Comparison of ENCODE assay signal across 1 cellular context in genomic region chr21:38221594-38221993, GRCh38.
TF ChIP-seq lines count a peak whose summit lies in the region.

No MANE protein-coding gene starts in this region.

TF ChIP-seq in GM12878, 131 proteins besides CTCF, POLR2A, EP300 and RAD21 (continued from another document and continues in another):
- TF ChIP-seq, protein P1, sequence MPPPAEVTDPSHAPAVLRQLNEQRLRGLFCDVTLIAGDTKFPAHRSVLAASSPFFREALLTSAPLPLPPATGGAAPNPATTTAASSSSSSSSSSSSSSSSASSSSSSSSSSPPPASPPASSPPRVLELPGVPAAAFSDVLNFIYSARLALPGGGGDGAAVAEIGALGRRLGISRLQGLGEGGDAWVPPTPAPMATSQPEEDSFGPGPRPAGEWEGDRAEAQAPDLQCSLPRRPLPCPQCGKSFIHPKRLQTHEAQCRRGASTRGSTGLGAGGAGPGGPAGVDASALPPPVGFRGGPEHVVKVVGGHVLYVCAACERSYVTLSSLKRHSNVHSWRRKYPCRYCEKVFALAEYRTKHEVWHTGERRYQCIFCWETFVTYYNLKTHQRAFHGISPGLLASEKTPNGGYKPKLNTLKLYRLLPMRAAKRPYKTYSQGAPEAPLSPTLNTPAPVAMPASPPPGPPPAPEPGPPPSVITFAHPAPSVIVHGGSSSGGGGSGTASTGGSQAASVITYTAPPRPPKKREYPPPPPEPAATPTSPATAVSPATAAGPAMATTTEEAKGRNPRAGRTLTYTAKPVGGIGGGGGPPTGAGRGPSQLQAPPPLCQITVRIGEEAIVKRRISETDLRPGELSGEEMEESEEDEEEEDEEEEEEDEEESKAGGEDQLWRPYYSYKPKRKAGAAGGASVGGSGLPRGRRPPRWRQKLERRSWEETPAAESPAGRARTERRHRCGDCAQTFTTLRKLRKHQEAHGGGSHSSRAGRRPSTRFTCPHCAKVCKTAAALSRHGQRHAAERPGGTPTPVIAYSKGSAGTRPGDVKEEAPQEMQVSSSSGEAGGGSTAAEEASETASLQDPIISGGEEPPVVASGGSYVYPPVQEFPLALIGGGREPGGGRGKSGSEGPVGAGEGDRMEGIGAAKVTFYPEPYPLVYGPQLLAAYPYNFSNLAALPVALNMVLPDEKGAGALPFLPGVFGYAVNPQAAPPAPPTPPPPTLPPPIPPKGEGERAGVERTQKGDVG (CRISPR knock-in tag; IDR thresholded peaks at IDR 0.05): no peak
- no peak for TF ChIP-seq RBBP5 (conservative IDR thresholded peaks at IDR 0.05)
- TF ChIP-seq MEF2B (IDR thresholded peaks at IDR 0.05; ENCODE audit: partially characterized antibody, poor library complexity, severe bottlenecking): peak; percentile 95
- peak; percentile 48; the same call in 1 of the 2 replicates for TF ChIP-seq JUND (IDR thresholded peaks at IDR 0.05; ENCODE audit: low read depth, low read length)
- TF ChIP-seq, protein P2, sequence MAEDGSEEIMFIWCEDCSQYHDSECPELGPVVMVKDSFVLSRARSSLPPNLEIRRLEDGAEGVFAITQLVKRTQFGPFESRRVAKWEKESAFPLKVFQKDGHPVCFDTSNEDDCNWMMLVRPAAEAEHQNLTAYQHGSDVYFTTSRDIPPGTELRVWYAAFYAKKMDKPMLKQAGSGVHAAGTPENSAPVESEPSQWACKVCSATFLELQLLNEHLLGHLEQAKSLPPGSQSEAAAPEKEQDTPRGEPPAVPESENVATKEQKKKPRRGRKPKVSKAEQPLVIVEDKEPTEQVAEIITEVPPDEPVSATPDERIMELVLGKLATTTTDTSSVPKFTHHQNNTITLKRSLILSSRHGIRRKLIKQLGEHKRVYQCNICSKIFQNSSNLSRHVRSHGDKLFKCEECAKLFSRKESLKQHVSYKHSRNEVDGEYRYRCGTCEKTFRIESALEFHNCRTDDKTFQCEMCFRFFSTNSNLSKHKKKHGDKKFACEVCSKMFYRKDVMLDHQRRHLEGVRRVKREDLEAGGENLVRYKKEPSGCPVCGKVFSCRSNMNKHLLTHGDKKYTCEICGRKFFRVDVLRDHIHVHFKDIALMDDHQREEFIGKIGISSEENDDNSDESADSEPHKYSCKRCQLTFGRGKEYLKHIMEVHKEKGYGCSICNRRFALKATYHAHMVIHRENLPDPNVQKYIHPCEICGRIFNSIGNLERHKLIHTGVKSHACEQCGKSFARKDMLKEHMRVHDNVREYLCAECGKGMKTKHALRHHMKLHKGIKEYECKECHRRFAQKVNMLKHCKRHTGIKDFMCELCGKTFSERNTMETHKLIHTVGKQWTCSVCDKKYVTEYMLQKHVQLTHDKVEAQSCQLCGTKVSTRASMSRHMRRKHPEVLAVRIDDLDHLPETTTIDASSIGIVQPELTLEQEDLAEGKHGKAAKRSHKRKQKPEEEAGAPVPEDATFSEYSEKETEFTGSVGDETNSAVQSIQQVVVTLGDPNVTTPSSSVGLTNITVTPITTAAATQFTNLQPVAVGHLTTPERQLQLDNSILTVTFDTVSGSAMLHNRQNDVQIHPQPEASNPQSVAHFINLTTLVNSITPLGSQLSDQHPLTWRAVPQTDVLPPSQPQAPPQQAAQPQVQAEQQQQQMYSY (CRISPR knock-in tag; IDR thresholded peaks at IDR 0.05): no peak
- peak; percentile 58 for TF ChIP-seq SPI1 (IDR thresholded peaks at IDR 0.05; ENCODE audit: borderline replicate concordance, insufficient read depth, low read depth, low read length)
- TF ChIP-seq ZNF24 (IDR thresholded peaks at IDR 0.05): peak; percentile 63
- TF ChIP-seq, protein P3, sequence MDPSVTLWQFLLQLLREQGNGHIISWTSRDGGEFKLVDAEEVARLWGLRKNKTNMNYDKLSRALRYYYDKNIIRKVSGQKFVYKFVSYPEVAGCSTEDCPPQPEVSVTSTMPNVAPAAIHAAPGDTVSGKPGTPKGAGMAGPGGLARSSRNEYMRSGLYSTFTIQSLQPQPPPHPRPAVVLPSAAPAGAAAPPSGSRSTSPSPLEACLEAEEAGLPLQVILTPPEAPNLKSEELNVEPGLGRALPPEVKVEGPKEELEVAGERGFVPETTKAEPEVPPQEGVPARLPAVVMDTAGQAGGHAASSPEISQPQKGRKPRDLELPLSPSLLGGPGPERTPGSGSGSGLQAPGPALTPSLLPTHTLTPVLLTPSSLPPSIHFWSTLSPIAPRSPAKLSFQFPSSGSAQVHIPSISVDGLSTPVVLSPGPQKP (IDR thresholded peaks at IDR 0.05; ENCODE audit: low read depth, low read length): no peak
- TF ChIP-seq STAT3 (IDR thresholded peaks at IDR 0.05; ENCODE audit: low read depth, low read length): 0 out of 2 replicates have a peak, but pooled peaks have one; percentile 54
- TF ChIP-seq CHD2 (IDR thresholded peaks at IDR 0.05; ENCODE audit: borderline replicate concordance, low read depth, low read length): peak; percentile 34; the same call in 1 of the 2 replicates
- TF ChIP-seq NR2F1 (conservative IDR thresholded peaks at IDR 0.05): 0 out of 2 replicates have a peak, but pooled peaks have one; percentile 47
- TF ChIP-seq NFYA (IDR thresholded peaks at IDR 0.05; ENCODE audit: borderline replicate concordance, low read depth, low read length): no peak
- TF ChIP-seq ZNF384 (IDR thresholded peaks at IDR 0.05; ENCODE audit: borderline replicate concordance, low read depth, low read length): peak; percentile 76; the same call in 1 of the 2 replicates
- TF ChIP-seq PBX3 (IDR thresholded peaks at IDR 0.05; ENCODE audit: insufficient replicate concordance, low read depth, low read length): no peak
- peak; percentile 55; the same call in 1 of the 2 replicates for TF ChIP-seq ZNF217 (IDR thresholded peaks at IDR 0.05)
- no peak for TF ChIP-seq CBX5 (IDR thresholded peaks at IDR 0.05; ENCODE audit: low read depth)
- no peak for TF ChIP-seq HDGF (IDR thresholded peaks at IDR 0.05)
- TF ChIP-seq NFIC (IDR thresholded peaks at IDR 0.05; ENCODE audit: low read depth, low read length): no peak
- TF ChIP-seq BMI1 (IDR thresholded peaks at IDR 0.05; ENCODE audit: borderline replicate concordance): peak; percentile 74
- TF ChIP-seq IKZF1 (conservative IDR thresholded peaks at IDR 0.05): peak; percentile 61
- peak; percentile 37; the same call in 1 of the 2 replicates for TF ChIP-seq IRF4 (IDR thresholded peaks at IDR 0.05; ENCODE audit: low read depth, low read length)
- TF ChIP-seq TCF12 (IDR thresholded peaks at IDR 0.05; ENCODE audit: low read depth, low read length): no peak
- no peak for TF ChIP-seq RUNX3 (IDR thresholded peaks at IDR 0.05; ENCODE audit: low read length)
- TF ChIP-seq ZBED1 (IDR thresholded peaks at IDR 0.05; ENCODE audit: borderline replicate concordance): no peak
- TF ChIP-seq RFX5 (IDR thresholded peaks at IDR 0.05; ENCODE audit: low read depth, low read length): no peak
- TF ChIP-seq IKZF2 (IDR thresholded peaks at IDR 0.05): peak; percentile 84 to 86; a peak in 3 of 4 replicates
- peak; percentile 88; the same call in 1 of the 2 replicates for TF ChIP-seq ATF7 (IDR thresholded peaks at IDR 0.05; ENCODE audit: low read depth)
- TF ChIP-seq BCL11A (IDR thresholded peaks at IDR 0.05; ENCODE audit: low read depth, low read length): peak; percentile 76; the same call in 1 of the 2 replicates
- peak; percentile 74 for TF ChIP-seq NBN (IDR thresholded peaks at IDR 0.05)
- TF ChIP-seq POLR2AphosphoS5 (IDR thresholded peaks at IDR 0.05; ENCODE audit: low read length): no peak
- TF ChIP-seq MLLT1 (IDR thresholded peaks at IDR 0.05): 0 out of 2 replicates have a peak, but pooled peaks have one; percentile 53
- no peak for TF ChIP-seq RELA (IDR thresholded peaks at IDR 0.05; ENCODE audit: borderline replicate concordance, partially characterized antibody)
- 0 out of 2 replicates have a peak, but pooled peaks have one; percentile 40 for TF ChIP-seq BACH1 (IDR thresholded peaks at IDR 0.05; ENCODE audit: borderline replicate concordance)
- TF ChIP-seq RELB (IDR thresholded peaks at IDR 0.05; ENCODE audit: low read depth): peak; percentile 78
- TF ChIP-seq POLR2AphosphoS2 (IDR thresholded peaks at IDR 0.05; ENCODE audit: low read depth, low read length): no peak
- TF ChIP-seq DPF2 (IDR thresholded peaks at IDR 0.05): peak; percentile 87
- no peak for TF ChIP-seq KLF5 (IDR thresholded peaks at IDR 0.05; ENCODE audit: partially characterized antibody)
- no peak for TF ChIP-seq SP1 (IDR thresholded peaks at IDR 0.05; ENCODE audit: low read depth, low read length)
- no peak for TF ChIP-seq KAT2A (conservative IDR thresholded peaks at IDR 0.05; ENCODE audit: control insufficient read depth, low read depth, low read length)
- TF ChIP-seq NRF1 (conservative IDR thresholded peaks at IDR 0.05; ENCODE audit: low read depth, low read length): no peak
- TF ChIP-seq LARP7 (IDR thresholded peaks at IDR 0.05): no peak
- no peak for TF ChIP-seq TAF1 (IDR thresholded peaks at IDR 0.05; ENCODE audit: borderline replicate concordance, low read depth, low read length)
- TF ChIP-seq, protein P4, sequence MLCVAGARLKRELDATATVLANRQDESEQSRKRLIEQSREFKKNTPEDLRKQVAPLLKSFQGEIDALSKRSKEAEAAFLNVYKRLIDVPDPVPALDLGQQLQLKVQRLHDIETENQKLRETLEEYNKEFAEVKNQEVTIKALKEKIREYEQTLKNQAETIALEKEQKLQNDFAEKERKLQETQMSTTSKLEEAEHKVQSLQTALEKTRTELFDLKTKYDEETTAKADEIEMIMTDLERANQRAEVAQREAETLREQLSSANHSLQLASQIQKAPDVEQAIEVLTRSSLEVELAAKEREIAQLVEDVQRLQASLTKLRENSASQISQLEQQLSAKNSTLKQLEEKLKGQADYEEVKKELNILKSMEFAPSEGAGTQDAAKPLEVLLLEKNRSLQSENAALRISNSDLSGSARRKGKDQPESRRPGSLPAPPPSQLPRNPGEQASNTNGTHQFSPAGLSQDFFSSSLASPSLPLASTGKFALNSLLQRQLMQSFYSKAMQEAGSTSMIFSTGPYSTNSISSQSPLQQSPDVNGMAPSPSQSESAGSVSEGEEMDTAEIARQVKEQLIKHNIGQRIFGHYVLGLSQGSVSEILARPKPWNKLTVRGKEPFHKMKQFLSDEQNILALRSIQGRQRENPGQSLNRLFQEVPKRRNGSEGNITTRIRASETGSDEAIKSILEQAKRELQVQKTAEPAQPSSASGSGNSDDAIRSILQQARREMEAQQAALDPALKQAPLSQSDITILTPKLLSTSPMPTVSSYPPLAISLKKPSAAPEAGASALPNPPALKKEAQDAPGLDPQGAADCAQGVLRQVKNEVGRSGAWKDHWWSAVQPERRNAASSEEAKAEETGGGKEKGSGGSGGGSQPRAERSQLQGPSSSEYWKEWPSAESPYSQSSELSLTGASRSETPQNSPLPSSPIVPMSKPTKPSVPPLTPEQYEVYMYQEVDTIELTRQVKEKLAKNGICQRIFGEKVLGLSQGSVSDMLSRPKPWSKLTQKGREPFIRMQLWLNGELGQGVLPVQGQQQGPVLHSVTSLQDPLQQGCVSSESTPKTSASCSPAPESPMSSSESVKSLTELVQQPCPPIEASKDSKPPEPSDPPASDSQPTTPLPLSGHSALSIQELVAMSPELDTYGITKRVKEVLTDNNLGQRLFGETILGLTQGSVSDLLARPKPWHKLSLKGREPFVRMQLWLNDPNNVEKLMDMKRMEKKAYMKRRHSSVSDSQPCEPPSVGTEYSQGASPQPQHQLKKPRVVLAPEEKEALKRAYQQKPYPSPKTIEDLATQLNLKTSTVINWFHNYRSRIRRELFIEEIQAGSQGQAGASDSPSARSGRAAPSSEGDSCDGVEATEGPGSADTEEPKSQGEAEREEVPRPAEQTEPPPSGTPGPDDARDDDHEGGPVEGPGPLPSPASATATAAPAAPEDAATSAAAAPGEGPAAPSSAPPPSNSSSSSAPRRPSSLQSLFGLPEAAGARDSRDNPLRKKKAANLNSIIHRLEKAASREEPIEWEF (IDR thresholded peaks at IDR 0.05; ENCODE audit: insufficient replicate concordance, low read depth, low read length): peak; percentile 39
- no peak for TF ChIP-seq USF1 (IDR thresholded peaks at IDR 0.05; ENCODE audit: borderline replicate concordance, extremely low read length, insufficient read depth, low read depth, low read length)
- TF ChIP-seq ZSCAN29 (IDR thresholded peaks at IDR 0.05): 0 out of 2 replicates have a peak, but pooled peaks have one; percentile 26
- no peak for TF ChIP-seq MYB (IDR thresholded peaks at IDR 0.05; ENCODE audit: borderline replicate concordance, low read depth, low read length)
- no peak for TF ChIP-seq SUZ12 (IDR thresholded peaks at IDR 0.05; ENCODE audit: unreplicated experiment)
- TF ChIP-seq BHLHE40 (IDR thresholded peaks at IDR 0.05; ENCODE audit: borderline replicate concordance in 1 of 2, low read depth in 2 of 2, low read length in 1 of 2): peak; percentile 30 to 63; a peak in 2 of 4 replicates
